8 cellular contexts compared by ENCODE assay signal in genomic region chr20:5078399-5078958, GRCh38. TPM values are rescaled to one million over a fixed set of nuclear protein-coding genes. Genes with fewer than 3 reads are reported as not detected.
A peak's percentile ranks its signal among the peaks of the same experiment; 100 is the strongest.
DNase-seq lines count a peak whose midpoint lies in the region; ATAC-seq, FAIRE-seq and TF ChIP-seq lines count a peak whose summit lies in the region.

No MANE protein-coding gene starts in this region.

- in situ Hi-C loops in GM12878 (cut with MboI), result no loop called here

- DNase-seq in AML-193 (lab: John Stamatoyannopoulos, UW) (peak; percentile 88 to 89), T-helper 9 cell (peak; percentile 48), GM12878 (ENCODE audit: low read depth, low spot score) (peak; percentile 98), lung microvascular endothelial cell (ENCODE audit: low read depth in 2 of 2) (peak; percentile 31 to 88), NCI-H1930 (lab: John Stamatoyannopoulos, UW) (no peak)
- DNase-seq in stimulated activated CD8-positive, alpha-beta memory T cell treated with anti-CD3 and anti-CD28 coated beads, Interleukin-7, amount 100 ng/mL, for 4 hours (ENCODE audit: low read depth in 2 of 2), result peak; percentile 63 to 73

- peaks cover 47% of the 10 kb centered on the region for H3K4me1 ChIP-seq in GM12878 (ENCODE audit: control insufficient read depth, insufficient read depth, low read length)

- no peak for TF ChIP-seq RAD21 in GM12878 (IDR thresholded peaks at IDR 0.05; ENCODE audit: insufficient read depth, low read depth, low read length)

- H3K36me3 ChIP-seq in GM12878 (ENCODE audit: control insufficient read depth in 2 of 2, insufficient read depth in 2 of 2, low read length in 1 of 2), result no peaks in the 10 kb centered on the region

- H3K9me3 ChIP-seq in GM12878 (replicated peaks; ENCODE audit: control insufficient read depth, insufficient read depth, low read length), result no peaks in the 10 kb centered on the region; the same call in 2 of the 3 replicates

- H3K9ac ChIP-seq in GM12878 (ENCODE audit: control insufficient read depth, insufficient read depth, low read length), result 0 out of 2 replicates have a peak overlapping the region, but pooled peaks have one; percentile 22

- SMC1A ChIA-PET in GM12878 (lab: Charles Lee; ENCODE audit: uncharacterized antibody, unreplicated experiment), result interaction anchor here (0.8 to 5.1 kb wide), 13 partner anchors 9 to 470 kb away, joined by 3 to 45 read pairs (median 10); no protein-coding TSS in a partner anchor

- H2AFZ ChIP-seq in GM12878 (ENCODE audit: control insufficient read depth, low read depth, low read length), result no peak overlapping the region

- no peaks in the 10 kb centered on the region for H4K20me1 ChIP-seq in GM12878 (ENCODE audit: control insufficient read depth, insufficient read depth)

- H3K79me2 ChIP-seq in GM12878 (ENCODE audit: control insufficient read depth, insufficient read depth, low read length), result no peaks in the 10 kb centered on the region

- intact Hi-C loops in GM12878 (cut with micrococcal nuclease; ENCODE audit: unreplicated experiment), result loop anchor here (1.0 to 5.0 kb wide), 4 partner anchors 40 to 105 kb away; partner anchors contain the start of gene PCNA

- no peak overlapping the region; the same call in 1 of the 2 replicates for H3K4me3 ChIP-seq in GM12878

- no peaks in the 10 kb centered on the region; a peak in 1 of 4 replicates for H3K27me3 ChIP-seq in GM12878 (replicated peaks in 1 of 2; ENCODE audit: control insufficient read depth in 2 of 2, insufficient read depth in 2 of 2, low read length in 1 of 2)

- CTCF ChIA-PET in GM12878 (lab: Yijun Ruan, JAX), result interaction anchor here (0.8 to 4.8 kb wide), 6 partner anchors 10 to 266 kb away, joined by 3 to 40 read pairs (median 8); no protein-coding TSS in a partner anchor

- POLR2A ChIA-PET in GM12878 (lab: Charles Lee), result interaction anchor here (0.7 to 5.5 kb wide), 5 partner anchors 13 to 81 kb away, joined by 3 to 49 read pairs (median 12); partner anchors contain the start of gene PCNA

- H3K27ac ChIP-seq in GM12878 (ENCODE audit: control insufficient read depth, insufficient read depth), result peak overlapping the region; percentile 68

- RAD21 ChIA-PET in GM12878 (lab: Charles Lee; ENCODE audit: unreplicated experiment), result interaction anchor here (0.8 to 3.7 kb wide), 12 partner anchors 10 to 92 kb away, joined by 3 to 26 read pairs (median 7); partner anchors contain the start of gene CDS2

- H3K4me2 ChIP-seq in GM12878 (ENCODE audit: control insufficient read depth, insufficient read depth), result peak overlapping the region; percentile 45

- 2% methylated on average over 11 of the region's 11 CpGs for WGBS in GM12878 (ENCODE audit: insufficient coverage, insufficient replicate concordance, low lambda C conversion rate, missing lambda C conversion rate)

- BruUV-seq in GM12878 (replicated peaks; lab: Mats Ljungman, UMichigan), result no TSS peak

- no peak for TF ChIP-seq CTCF in GM12878 (IDR thresholded peaks at IDR 0.05 in 2 of 3, conservative IDR thresholded peaks at IDR 0.05 in 1 of 3; ENCODE audit: control insufficient read depth in 2 of 3, extremely low read depth in 1 of 3, insufficient read depth in 1 of 3, low read depth in 3 of 3, low read length in 3 of 3)

- peak; percentile 96 for ATAC-seq in GM19395 (IDR thresholded peaks at IDR 0.05; ENCODE audit: unreplicated experiment)
- ATAC-seq in HG03469 (IDR thresholded peaks at IDR 0.05; ENCODE audit: unreplicated experiment), result peak; percentile 95
- ATAC-seq in GM12878, result peak; percentile 81

- TF ChIP-seq EP300 in GM12878 (IDR thresholded peaks at IDR 0.05; ENCODE audit: borderline replicate concordance in 1 of 2, control insufficient read depth in 1 of 2, low read depth in 2 of 2, low read length in 2 of 2), result peak; percentile 93 to 98

- TF ChIP-seq POLR2A in GM12878 (IDR thresholded peaks at IDR 0.05; ENCODE audit: low read depth, low read length), result peak; percentile 51

- peak; percentile 95 for FAIRE-seq in GM12878 (lab: Jason Lieb, UNC)

TF ChIP-seq in GM12878, 131 proteins besides CTCF, POLR2A, EP300 and RAD21 (continues in another document):
- TF ChIP-seq, protein P1, sequence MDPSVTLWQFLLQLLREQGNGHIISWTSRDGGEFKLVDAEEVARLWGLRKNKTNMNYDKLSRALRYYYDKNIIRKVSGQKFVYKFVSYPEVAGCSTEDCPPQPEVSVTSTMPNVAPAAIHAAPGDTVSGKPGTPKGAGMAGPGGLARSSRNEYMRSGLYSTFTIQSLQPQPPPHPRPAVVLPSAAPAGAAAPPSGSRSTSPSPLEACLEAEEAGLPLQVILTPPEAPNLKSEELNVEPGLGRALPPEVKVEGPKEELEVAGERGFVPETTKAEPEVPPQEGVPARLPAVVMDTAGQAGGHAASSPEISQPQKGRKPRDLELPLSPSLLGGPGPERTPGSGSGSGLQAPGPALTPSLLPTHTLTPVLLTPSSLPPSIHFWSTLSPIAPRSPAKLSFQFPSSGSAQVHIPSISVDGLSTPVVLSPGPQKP (IDR thresholded peaks at IDR 0.05; ENCODE audit: low read depth, low read length), result no peak
- TF ChIP-seq ATF2 (IDR thresholded peaks at IDR 0.05; ENCODE audit: low read length) (peak; percentile 95), TARDBP (IDR thresholded peaks at IDR 0.05; ENCODE audit: borderline replicate concordance) (no peak), ESRRA (IDR thresholded peaks at IDR 0.05; ENCODE audit: low read length) (no peak)

RNA-seq across cellular contexts. Expression of gene TMEM230, which starts 34.4 kb away (rescaled TPM):
- total RNA-seq in GM12878 (2013; cell fraction: nucleolus; rRNA removed), result 48.5 and 48.6 TPM in 2 replicates
- total RNA-seq in GM12878 (2014; rRNA removed) (139 and 176 TPM in 2 replicates), GM12878 (2014; rRNA removed; fragmentation: Illumina TruSeq; extraction: Trizol) (102 and 105 TPM in 2 replicates), GM12878 (2021) (81.7 and 82.4 TPM in 2 replicates), lung microvascular endothelial cell (73.2 and 92.9 TPM in 2 replicates)
- polyA plus RNA-seq in GM12878 (2011; ENCODE audit: low read depth), result 55.1 TPM
- polyA plus RNA-seq in GM12878 (2011; rRNA removed) (131 and 151 TPM in 2 replicates), GM12878 (2014; fragmentation: Illumina TruSeq; extraction: Trizol) (129 and 150 TPM in 2 replicates), GM12878 (2014; fragmentation: Nextera tagmentation; extraction: Ambion mirVana) (10 to 100 TPM; 53.0 to 69.1 TPM), GM12878 (2014; rRNA removed) (141 and 157 TPM in 2 replicates), GM12878 (2016; fragmentation: Nextera tagmentation; extraction: Ambion mirVana) (100 to 1,000 TPM; 183 to 185 TPM)
- 99.3 and 105 TPM in 2 replicates for polyA plus RNA-seq in GM12878 (2011; cell fraction: cytosol; rRNA removed)
- 32.1 and 46.0 TPM in 2 replicates for polyA plus RNA-seq in GM12878 (2011; cell fraction: nucleus; rRNA removed)
- polyA plus RNA-seq in GM12878 (2012), result 72.7 and 77.3 TPM in 2 replicates
- 38.9 and 49.5 TPM in 2 replicates for polyA minus RNA-seq in GM12878 (2011; rRNA and poly(A)+ RNA removed)
- 17.6 and 21.7 TPM in 2 replicates for polyA minus RNA-seq in GM12878 (2011; cell fraction: cytosol; rRNA and poly(A)+ RNA removed)
- 10.4 and 10.6 TPM in 2 replicates for polyA minus RNA-seq in GM12878 (2011; cell fraction: nucleus; rRNA and poly(A)+ RNA removed)

RNA-seq across cellular contexts. Expression of gene PCNA, which starts 41.3 kb away (rescaled TPM):
- total RNA-seq in GM12878 (2013; cell fraction: nucleolus; rRNA removed), result 68.2 and 72.6 TPM in 2 replicates
- total RNA-seq in GM12878 (2014; rRNA removed) (493 and 526 TPM in 2 replicates), GM12878 (2014; rRNA removed; fragmentation: Illumina TruSeq; extraction: Trizol) (470 and 509 TPM in 2 replicates), GM12878 (2021) (389 and 402 TPM in 2 replicates), lung microvascular endothelial cell (52.0 and 98.5 TPM in 2 replicates)
- 175 TPM for polyA plus RNA-seq in GM12878 (2011; ENCODE audit: low read depth)
- polyA plus RNA-seq in GM12878 (2011; rRNA removed) (565 and 738 TPM in 2 replicates), GM12878 (2014; fragmentation: Illumina TruSeq; extraction: Trizol) (459 and 487 TPM in 2 replicates), GM12878 (2014; fragmentation: Nextera tagmentation; extraction: Ambion mirVana) (100 to 1,000 TPM; 651 to 694 TPM), GM12878 (2014; rRNA removed) (464 and 516 TPM in 2 replicates), GM12878 (2016; fragmentation: Nextera tagmentation; extraction: Ambion mirVana) (100 to 1,000 TPM; 568 to 618 TPM)
- polyA plus RNA-seq in GM12878 (2011; cell fraction: cytosol; rRNA removed), result 683 and 744 TPM in 2 replicates
- polyA plus RNA-seq in GM12878 (2011; cell fraction: nucleus; rRNA removed), result 317 and 447 TPM in 2 replicates
- polyA plus RNA-seq in GM12878 (2012), result 215 and 236 TPM in 2 replicates
- 328 and 409 TPM in 2 replicates for polyA minus RNA-seq in GM12878 (2011; rRNA and poly(A)+ RNA removed)
- polyA minus RNA-seq in GM12878 (2011; cell fraction: cytosol; rRNA and poly(A)+ RNA removed), result 236 and 284 TPM in 2 replicates
- polyA minus RNA-seq in GM12878 (2011; cell fraction: nucleus; rRNA and poly(A)+ RNA removed), result 83.2 and 141 TPM in 2 replicates

RNA-seq across cellular contexts. Expression of gene CDS2, which starts 48.3 kb away (rescaled TPM):
- total RNA-seq in GM12878 (2013; cell fraction: nucleolus; rRNA removed), result 65.8 and 72.7 TPM in 2 replicates
- 16.5 and 19.6 TPM in 2 replicates for total RNA-seq in GM12878 (2014; rRNA removed)
- total RNA-seq in GM12878 (2014; rRNA removed; fragmentation: Illumina TruSeq; extraction: Trizol), result 19.3 and 19.8 TPM in 2 replicates
- total RNA-seq in GM12878 (2021), result 41.1 and 41.4 TPM in 2 replicates
- 8.5 TPM for polyA plus RNA-seq in GM12878 (2011; ENCODE audit: low read depth)
- 89.4 and 94.7 TPM in 2 replicates for polyA plus RNA-seq in GM12878 (2011; rRNA removed)
- 34.4 and 52.3 TPM in 2 replicates for polyA plus RNA-seq in GM12878 (2011; cell fraction: cytosol; rRNA removed)
- polyA plus RNA-seq in GM12878 (2011; cell fraction: nucleus; rRNA removed), result 38.5 and 57.8 TPM in 2 replicates
- 9.9 and 13.1 TPM in 2 replicates for polyA plus RNA-seq in GM12878 (2012)
- 26.4 and 29.3 TPM in 2 replicates for polyA plus RNA-seq in GM12878 (2014; fragmentation: Illumina TruSeq; extraction: Trizol)
- polyA plus RNA-seq in GM12878 (2014; fragmentation: Nextera tagmentation; extraction: Ambion mirVana), result 10 to 100 TPM; 11.5 to 15.4 TPM
- 13.5 and 17.8 TPM in 2 replicates for polyA plus RNA-seq in GM12878 (2014; rRNA removed)
- 10 to 100 TPM; 59.5 to 59.8 TPM for polyA plus RNA-seq in GM12878 (2016; fragmentation: Nextera tagmentation; extraction: Ambion mirVana)
- 64.4 and 105 TPM in 2 replicates for polyA minus RNA-seq in GM12878 (2011; rRNA and poly(A)+ RNA removed)
- 9.4 and 16.5 TPM in 2 replicates for polyA minus RNA-seq in GM12878 (2011; cell fraction: cytosol; rRNA and poly(A)+ RNA removed)
- 15.5 and 20.8 TPM in 2 replicates for polyA minus RNA-seq in GM12878 (2011; cell fraction: nucleus; rRNA and poly(A)+ RNA removed)
- 42.1 and 64.3 TPM in 2 replicates for total RNA-seq in lung microvascular endothelial cell

Comparison
In these comparisons a context has a peak if more than half of its experiments do, and no peak if none do; other contexts are left out.
1. DNase-seq: peak in AML-193 (2 of 2), T-helper 9 cell (single experiment), GM12878 (single experiment), lung microvascular endothelial cell (2 of 2) and stimulated activated CD8-positive, alpha-beta memory T cell treated with anti-CD3 and anti-CD28 coated beads, Interleukin-7, amount 100 ng/mL, for 4 hours (2 of 2); none in NCI-H1930 (0 of 2).
2. Peak in every context shown above with its lines, with median percentiles within 50 percentile points of each other: ATAC-seq.